1 cellular context compared by ENCODE assay signal in the genomic region with DNA sequence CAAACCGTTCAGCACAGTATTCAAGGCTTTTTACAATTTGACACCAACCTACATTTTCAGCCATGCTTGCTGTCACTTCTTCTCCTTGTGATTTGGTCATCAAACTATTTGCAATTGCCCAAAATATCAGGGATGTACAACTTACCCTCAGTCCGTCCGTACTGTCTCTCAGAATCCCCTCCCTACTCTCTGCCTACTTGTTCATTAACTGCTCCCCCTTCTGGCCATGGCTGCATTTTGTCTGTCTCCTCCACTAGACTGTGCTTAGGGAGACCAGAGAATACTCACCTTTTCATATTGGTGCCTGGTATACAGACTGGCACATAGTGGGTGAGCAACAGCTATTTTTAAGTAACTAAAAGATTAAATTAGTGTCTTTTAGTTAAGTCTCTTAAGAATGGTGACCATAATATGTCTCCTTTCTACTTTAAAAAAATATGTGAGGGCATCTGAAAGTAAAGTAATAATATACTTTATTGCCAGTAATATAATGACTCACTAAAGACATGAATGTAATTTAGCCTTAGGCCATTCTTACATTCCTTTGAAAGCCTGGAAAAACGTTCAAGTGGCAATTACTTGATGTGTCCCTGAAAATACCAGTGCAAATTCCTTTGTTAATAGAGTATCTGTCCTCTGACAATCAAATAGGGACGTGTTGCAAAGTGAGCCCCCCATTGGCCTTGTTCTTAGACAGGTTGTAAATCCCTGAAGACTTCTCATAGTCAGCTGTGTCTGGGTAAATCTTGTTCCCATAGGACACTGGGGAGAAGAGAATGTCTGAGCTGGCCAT.
TF ChIP-seq lines count a peak whose summit lies in the region.

No MANE protein-coding gene starts in this region.

TF ChIP-seq in SK-N-SH treated with all-trans-retinoic acid at 6 μM for 48 hours, 23 proteins besides CTCF, POLR2A, EP300 and RAD21 (continued from another document):
- TF ChIP-seq, protein P1, sequence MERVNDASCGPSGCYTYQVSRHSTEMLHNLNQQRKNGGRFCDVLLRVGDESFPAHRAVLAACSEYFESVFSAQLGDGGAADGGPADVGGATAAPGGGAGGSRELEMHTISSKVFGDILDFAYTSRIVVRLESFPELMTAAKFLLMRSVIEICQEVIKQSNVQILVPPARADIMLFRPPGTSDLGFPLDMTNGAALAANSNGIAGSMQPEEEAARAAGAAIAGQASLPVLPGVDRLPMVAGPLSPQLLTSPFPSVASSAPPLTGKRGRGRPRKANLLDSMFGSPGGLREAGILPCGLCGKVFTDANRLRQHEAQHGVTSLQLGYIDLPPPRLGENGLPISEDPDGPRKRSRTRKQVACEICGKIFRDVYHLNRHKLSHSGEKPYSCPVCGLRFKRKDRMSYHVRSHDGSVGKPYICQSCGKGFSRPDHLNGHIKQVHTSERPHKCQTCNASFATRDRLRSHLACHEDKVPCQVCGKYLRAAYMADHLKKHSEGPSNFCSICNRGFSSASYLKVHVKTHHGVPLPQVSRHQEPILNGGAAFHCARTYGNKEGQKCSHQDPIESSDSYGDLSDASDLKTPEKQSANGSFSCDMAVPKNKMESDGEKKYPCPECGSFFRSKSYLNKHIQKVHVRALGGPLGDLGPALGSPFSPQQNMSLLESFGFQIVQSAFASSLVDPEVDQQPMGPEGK (CRISPR knock-in tag; IDR thresholded peaks at IDR 0.05; ENCODE audit: borderline replicate concordance): no peak
- TF ChIP-seq CREB5 (CRISPR knock-in tag; IDR thresholded peaks at IDR 0.05; ENCODE audit: low read depth) (no peak), GLIS3 (CRISPR knock-in tag; IDR thresholded peaks at IDR 0.05) (no peak), ESRRG (CRISPR knock-in tag; IDR thresholded peaks at IDR 0.05) (no peak), ZNF565 (CRISPR knock-in tag; conservative IDR thresholded peaks at IDR 0.05; ENCODE audit: low read depth) (no peak), RARB (CRISPR knock-in tag; IDR thresholded peaks at IDR 0.05) (no peak), ZFP3 (CRISPR knock-in tag; IDR thresholded peaks at IDR 0.05) (no peak)
- TF ChIP-seq, protein P2, sequence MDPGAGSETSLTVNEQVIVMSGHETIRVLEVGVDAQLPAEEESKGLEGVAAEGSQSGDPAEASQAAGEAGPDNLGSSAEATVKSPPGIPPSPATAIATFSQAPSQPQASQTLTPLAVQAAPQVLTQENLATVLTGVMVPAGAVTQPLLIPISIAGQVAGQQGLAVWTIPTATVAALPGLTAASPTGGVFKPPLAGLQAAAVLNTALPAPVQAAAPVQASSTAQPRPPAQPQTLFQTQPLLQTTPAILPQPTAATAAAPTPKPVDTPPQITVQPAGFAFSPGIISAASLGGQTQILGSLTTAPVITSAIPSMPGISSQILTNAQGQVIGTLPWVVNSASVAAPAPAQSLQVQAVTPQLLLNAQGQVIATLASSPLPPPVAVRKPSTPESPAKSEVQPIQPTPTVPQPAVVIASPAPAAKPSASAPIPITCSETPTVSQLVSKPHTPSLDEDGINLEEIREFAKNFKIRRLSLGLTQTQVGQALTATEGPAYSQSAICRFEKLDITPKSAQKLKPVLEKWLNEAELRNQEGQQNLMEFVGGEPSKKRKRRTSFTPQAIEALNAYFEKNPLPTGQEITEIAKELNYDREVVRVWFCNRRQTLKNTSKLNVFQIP (CRISPR knock-in tag; IDR thresholded peaks at IDR 0.05; ENCODE audit: borderline replicate concordance, low read depth): no peak
